Comparison of ENCODE assay signal across 9 cellular contexts in the genomic region with DNA sequence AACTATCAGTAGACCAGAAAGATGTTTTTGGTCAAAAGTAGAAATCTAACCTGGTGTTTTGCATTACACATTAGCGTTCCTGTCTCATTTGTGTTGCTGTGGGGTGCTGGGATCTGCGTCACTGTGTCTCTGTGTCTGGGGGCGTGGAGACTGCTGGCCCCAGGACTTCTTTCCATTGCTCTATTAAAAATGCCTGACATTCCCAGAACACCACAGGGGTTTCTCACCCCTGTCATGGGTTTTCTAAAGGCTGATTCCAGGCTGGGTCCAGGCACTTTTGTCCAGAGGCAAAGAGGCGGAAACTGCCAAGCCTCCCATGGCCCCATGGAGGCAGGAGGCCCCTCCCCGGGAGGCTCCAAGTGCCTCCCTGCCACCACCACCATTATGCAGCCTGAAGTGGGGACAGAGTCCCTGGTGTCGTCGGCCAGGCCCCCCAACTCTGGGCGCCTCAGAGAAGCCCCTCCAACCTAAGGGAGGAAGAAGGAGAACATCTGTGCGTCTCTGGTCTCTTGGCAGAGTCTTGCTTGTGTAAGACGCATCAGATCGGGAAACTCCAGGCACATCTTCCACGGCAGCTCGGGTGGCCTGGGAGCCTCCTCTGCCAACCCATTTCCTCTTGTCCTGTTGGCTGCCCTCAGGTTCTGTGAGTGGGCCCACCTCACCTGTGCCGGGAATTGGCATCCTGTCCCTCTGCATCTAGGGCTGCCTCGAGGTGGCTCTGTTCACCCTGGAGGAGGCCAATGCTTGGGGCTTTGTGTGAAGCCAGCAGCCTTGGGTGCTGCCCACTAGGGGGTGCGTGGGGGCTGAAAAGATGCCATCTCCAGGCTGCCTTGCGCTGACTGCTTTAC. TPM values are rescaled to one million over a fixed set of nuclear protein-coding genes. Genes with fewer than 3 reads are reported as not detected.
DNase-seq lines count a peak whose midpoint lies in the region; ATAC-seq and TF ChIP-seq lines count a peak whose summit lies in the region.
"Had no signal": no experiment of that assay in that cellular context is flagged by ENCODE, and none has a peak within 500 bp of the region (broad histone marks: within the 10 kb centered on the region; RNA-seq: fewer than 3 reads in every experiment).

No MANE protein-coding gene starts in this region.

- intact Hi-C loops in activated CD4-positive, alpha-beta T cell treated with anti-CD3 and anti-CD28 coated beads for 36 hours (cut with DNase I, micrococcal nuclease), result no loop called here
- intact Hi-C loops in activated B cell treated with CpG ODN at 0.5 μM for 24 hours (cut with micrococcal nuclease), result no loop called here

- H3K27me3 Mint-ChIP-seq in activated CD4-positive, alpha-beta T cell treated with anti-CD3 and anti-CD28 coated beads for 36 hours, result peaks cover 6% of the 10 kb centered on the region
- H3K27me3 Mint-ChIP-seq in activated B cell treated with CpG ODN at 0.5 μM for 24 hours, result peaks cover 9% of the 10 kb centered on the region

- H3K36me3 Mint-ChIP-seq in activated CD4-positive, alpha-beta T cell treated with anti-CD3 and anti-CD28 coated beads for 36 hours (ENCODE audit: low read depth), result no peaks in the 10 kb centered on the region
- H3K36me3 Mint-ChIP-seq in activated B cell treated with CpG ODN at 0.5 μM for 24 hours (ENCODE audit: low read depth), result no peaks in the 10 kb centered on the region
- H3K36me3 Mint-ChIP-seq: activated naive CD8-positive, alpha-beta T cell had no signal

- H3K4me3 Mint-ChIP-seq in activated CD4-positive, alpha-beta T cell treated with anti-CD3 and anti-CD28 coated beads for 36 hours, result no peak overlapping the region
- no peak overlapping the region for H3K4me3 Mint-ChIP-seq in activated B cell treated with CpG ODN at 0.5 μM for 24 hours
- H3K4me3 Mint-ChIP-seq: activated naive CD8-positive, alpha-beta T cell had no signal

- H3K4me1 Mint-ChIP-seq in activated CD4-positive, alpha-beta T cell treated with anti-CD3 and anti-CD28 coated beads for 36 hours, result no peaks in the 10 kb centered on the region
- no peaks in the 10 kb centered on the region for H3K4me1 Mint-ChIP-seq in activated B cell treated with CpG ODN at 0.5 μM for 24 hours

- no peak overlapping the region for H3K27ac ChIP-seq in caudate nucleus (ENCODE audit: low read depth, low read length)

- ATAC-seq in activated CD4-positive, alpha-beta T cell treated with anti-CD3 and anti-CD28 coated beads for 36 hours, result peak; percentile 73
- peak; percentile 34 for ATAC-seq in activated B cell treated with CpG ODN at 0.5 μM for 24 hours (ENCODE audit: low read depth)

- H3K4me3 ChIP-seq in kidney epithelial cell (ENCODE audit: low read depth, low read length), result no peak overlapping the region

- CTCF ChIA-PET in activated CD4-positive, alpha-beta T cell treated with anti-CD3 and anti-CD28 coated beads for 36 hours (lab: Charles Lee), result no interaction called here
- CTCF ChIA-PET in activated B cell treated with CpG ODN at 0.5 μM for 24 hours (lab: Charles Lee), result no interaction called here
- CTCF ChIA-PET in HEK293T (lab: Yijun Ruan, JAX), result no interaction called here

- peaks cover 27% of the 10 kb centered on the region for H3K27me3 ChIP-seq in kidney epithelial cell (ENCODE audit: control insufficient read depth, insufficient read depth, low read length)

- H3K27ac Mint-ChIP-seq in activated CD4-positive, alpha-beta T cell treated with anti-CD3 and anti-CD28 coated beads for 36 hours, result no peak overlapping the region
- H3K27ac Mint-ChIP-seq in activated B cell treated with CpG ODN at 0.5 μM for 24 hours, result no peak overlapping the region
- H3K27ac Mint-ChIP-seq: activated naive CD8-positive, alpha-beta T cell had no signal

- peak; percentile 60 for DNase-seq in activated CD4-positive, alpha-beta T cell treated with anti-CD3 and anti-CD28 coated beads for 36 hours
- DNase-seq in activated CD4-positive, alpha-beta T cell treated with anti-CD3 and anti-CD28 coated beads, Interleukin-2, amount 50 U/mL, for 4 hours, result no peak
- DNase-seq in LHCN-M2 (ENCODE audit: low read depth), result peak; percentile 55
- no peak for DNase-seq in activated B cell treated with CpG ODN at 0.5 μM for 24 hours
- DNase-seq in kidney epithelial cell (ENCODE audit: low read depth), result no peak
- DNase-seq in HEK293T (ENCODE audit: extremely low spot score), result no peak
- DNase-seq in caudate nucleus (lab: John Stamatoyannopoulos, UW), result no peak
- DNase-seq in kidney glomerular epithelial cell (lab: John Stamatoyannopoulos, UW), result no peak

- POLR2A ChIA-PET in activated CD4-positive, alpha-beta T cell treated with anti-CD3 and anti-CD28 coated beads for 36 hours (lab: Charles Lee), result no interaction called here
- POLR2A ChIA-PET in activated B cell treated with CpG ODN at 0.5 μM for 24 hours (lab: Charles Lee) (no interaction called here), HEK293T (lab: Yijun Ruan, JAX) (no interaction called here)

- no peaks in the 10 kb centered on the region for H3K36me3 ChIP-seq in kidney epithelial cell (ENCODE audit: control insufficient read depth, insufficient read depth, low read length)

- no peak for TF ChIP-seq CTCF in activated B cell treated with CpG ODN at 0.5 μM for 24 hours (IDR thresholded peaks at IDR 0.05)
- peak; percentile 52 for TF ChIP-seq CTCF in kidney epithelial cell (IDR thresholded peaks at IDR 0.05; ENCODE audit: insufficient read depth, low read length, poor library complexity, severe bottlenecking)

- no peaks in the 10 kb centered on the region for H3K9me3 Mint-ChIP-seq in activated CD4-positive, alpha-beta T cell treated with anti-CD3 and anti-CD28 coated beads for 36 hours (ENCODE audit: low read depth)
- no peaks in the 10 kb centered on the region for H3K9me3 Mint-ChIP-seq in activated B cell treated with CpG ODN at 0.5 μM for 24 hours

TF ChIP-seq in HEK293T, 16 proteins besides CTCF, POLR2A, EP300 and RAD21:
- TF ChIP-seq ZNF384 (IDR thresholded peaks at IDR 0.05), result no peak
- no peak for TF ChIP-seq TARDBP (IDR thresholded peaks at IDR 0.05)
- TF ChIP-seq SP1 (IDR thresholded peaks at IDR 0.05), result no peak

RNA-seq across cellular contexts. Expression of a gene that starts 13.8 kb away (rescaled TPM):
- under 1 TPM; 0.23 to 0.25 TPM for total RNA-seq in activated CD4-positive, alpha-beta T cell treated with anti-CD3 and anti-CD28 coated beads for 36 hours
- total RNA-seq in LHCN-M2 (2014; rRNA removed), result 0.06 and 0.38 TPM in 2 replicates
- polyA plus RNA-seq in LHCN-M2 (2012), result 0.18 TPM
- not detected in 2 replicates for total RNA-seq in activated B cell treated with CpG ODN at 0.5 μM for 24 hours
- 4.0 and 5.4 TPM in 2 replicates for total RNA-seq in kidney epithelial cell

Comparison
In these comparisons a context has a peak if more than half of its experiments do, and no peak if none do; other contexts are left out.
1. DNase-seq: peak in activated CD4-positive, alpha-beta T cell treated with anti-CD3 and anti-CD28 coated beads for 36 hours (single experiment) and LHCN-M2 (single experiment); none in activated CD4-positive, alpha-beta T cell treated with anti-CD3 and anti-CD28 coated beads, Interleukin-2, amount 50 U/mL, for 4 hours (0 of 2), activated B cell treated with CpG ODN at 0.5 μM for 24 hours (single experiment), kidney epithelial cell (single experiment), HEK293T (single experiment), caudate nucleus (0 of 61) and kidney glomerular epithelial cell (single experiment).